ENCODE assay signal across 9 cellular contexts in genomic region chr13:35164324-35164932, GRCh38.
DNase-seq lines count a peak whose midpoint lies in the region; ATAC-seq and TF ChIP-seq lines count a peak whose summit lies in the region.
"Had no signal": no experiment of that assay in that cellular context is flagged by ENCODE, and none has a peak within 500 bp of the region (broad histone marks: within the 10 kb centered on the region; RNA-seq: fewer than 3 reads in every experiment).

No MANE protein-coding gene starts in this region.

- no peaks in the 10 kb centered on the region for H3K27me3 ChIP-seq in BE2C
- H3K27me3 ChIP-seq in right atrium auricular region = no peaks in the 10 kb centered on the region
- H3K27me3 ChIP-seq in suprapubic skin = no peaks in the 10 kb centered on the region

- no peaks in the 10 kb centered on the region for H3K9me3 Mint-ChIP-seq in WTC11
- H3K9me3 Mint-ChIP-seq: IgD-negative memory B cell had no signal

- H3K9me3 ChIP-seq in BE2C (no peaks in the 10 kb centered on the region), right atrium auricular region (no peaks in the 10 kb centered on the region), suprapubic skin (no peaks in the 10 kb centered on the region)

- POLR2A ChIA-PET in WTC11 (lab: Charles Lee) = no interaction called here

- peaks cover 27% of the 10 kb centered on the region for H3K4me1 Mint-ChIP-seq in WTC11

- no peak overlapping the region for H3K27ac Mint-ChIP-seq in WTC11
- H3K27ac Mint-ChIP-seq: IgD-negative memory B cell had no signal

- no peaks in the 10 kb centered on the region for H3K27me3 Mint-ChIP-seq in WTC11 (ENCODE audit: low read depth)
- H3K27me3 Mint-ChIP-seq: IgD-negative memory B cell had no signal

- TF ChIP-seq CTCF in BE2C (IDR thresholded peaks at IDR 0.05; ENCODE audit: low read depth, low read length) (peak; percentile 59), WTC11 (IDR thresholded peaks at IDR 0.05) (peak; percentile 66), right atrium auricular region (IDR thresholded peaks at IDR 0.05) (peak; percentile 83 to 86), suprapubic skin (IDR thresholded peaks at IDR 0.05) (peak; percentile 45 to 54)

- DNase-seq in BE2C (no peak), NCI-H1694 treated with DMSO at 0.1 percent for 48 hours (lab: John Stamatoyannopoulos, UW) (peak; percentile 86), WTC11 (ENCODE audit: low spot score) (no peak), right atrium auricular region (ENCODE audit: low spot score) (no peak), suprapubic skin (ENCODE audit: low spot score in 2 of 2) (no peak), T-helper 9 cell (no peak)

- H3K4me3 ChIP-seq in BE2C (ENCODE audit: low read depth, low read length) (no peak overlapping the region), right atrium auricular region (no peak overlapping the region), suprapubic skin (no peak overlapping the region)

- H3K36me3 Mint-ChIP-seq in WTC11 = peaks cover 4% of the 10 kb centered on the region
- H3K36me3 Mint-ChIP-seq: IgD-negative memory B cell had no signal

- no peak for TF ChIP-seq EP300 in suprapubic skin (IDR thresholded peaks at IDR 0.05)

- no peak for TF ChIP-seq POLR2A in suprapubic skin (IDR thresholded peaks at IDR 0.05)

- peak; percentile 70 for ATAC-seq in GM18861 (IDR thresholded peaks at IDR 0.05; ENCODE audit: unreplicated experiment)
- peak; percentile 63 for ATAC-seq in HG02970 (IDR thresholded peaks at IDR 0.05; ENCODE audit: low FRiP score, unreplicated experiment)
- peak; percentile 60 for ATAC-seq in WTC11

- H3K4me3 Mint-ChIP-seq in WTC11 = no peak overlapping the region
- H3K4me3 Mint-ChIP-seq: IgD-negative memory B cell had no signal

- H3K4me1 ChIP-seq in BE2C = no peaks in the 10 kb centered on the region; the same call in 1 of the 2 replicates
- no peaks in the 10 kb centered on the region for H3K4me1 ChIP-seq in right atrium auricular region
- H3K4me1 ChIP-seq in suprapubic skin = peaks cover 9% of the 10 kb centered on the region

- CTCF ChIA-PET in WTC11 (lab: Charles Lee) = interaction anchor here (1.0 to 1.1 kb wide), 2 partner anchors 625 to 675 kb away, joined by 3 read pairs; no protein-coding TSS in a partner anchor

- H3K27ac ChIP-seq in right atrium auricular region (no peak overlapping the region), suprapubic skin (no peak overlapping the region)

- H3K36me3 ChIP-seq in BE2C (peaks cover 3% of the 10 kb centered on the region; the same call in 1 of the 2 replicates), right atrium auricular region (no peaks in the 10 kb centered on the region), suprapubic skin (no peaks in the 10 kb centered on the region)

TF ChIP-seq in WTC11, 78 proteins besides CTCF, POLR2A, EP300 and RAD21:
- TF ChIP-seq TCF7 (CRISPR knock-in tag; IDR thresholded peaks at IDR 0.05; ENCODE audit: low read depth) = no peak
- TF ChIP-seq SP1 (CRISPR knock-in tag; conservative IDR thresholded peaks at IDR 0.05) = no peak
- no peak for TF ChIP-seq JUN (CRISPR knock-in tag; IDR thresholded peaks at IDR 0.05)
- no peak for TF ChIP-seq GABPB1 (CRISPR knock-in tag; IDR thresholded peaks at IDR 0.05)
- TF ChIP-seq IRF1 (CRISPR knock-in tag; IDR thresholded peaks at IDR 0.05) = no peak
- TF ChIP-seq MYBL2 (CRISPR knock-in tag; IDR thresholded peaks at IDR 0.05) = no peak
- no peak for TF ChIP-seq ELF4 (CRISPR knock-in tag; IDR thresholded peaks at IDR 0.05; ENCODE audit: low read depth)
- no peak for TF ChIP-seq TEAD1 (CRISPR knock-in tag; IDR thresholded peaks at IDR 0.05)
- TF ChIP-seq SMAD4 (CRISPR knock-in tag; IDR thresholded peaks at IDR 0.05) = no peak
- no peak for TF ChIP-seq TEAD4 (CRISPR knock-in tag; IDR thresholded peaks at IDR 0.05)
- no peak for TF ChIP-seq NFE2L1 (CRISPR knock-in tag; IDR thresholded peaks at IDR 0.05)
- no peak for TF ChIP-seq NR3C1 (CRISPR knock-in tag; conservative IDR thresholded peaks at IDR 0.05; ENCODE audit: low read depth)
- no peak for TF ChIP-seq SMAD3 (CRISPR knock-in tag; IDR thresholded peaks at IDR 0.05; ENCODE audit: borderline replicate concordance)
- no peak for TF ChIP-seq AR (CRISPR knock-in tag; IDR thresholded peaks at IDR 0.05)
- no peak for TF ChIP-seq OVOL2 (CRISPR knock-in tag; IDR thresholded peaks at IDR 0.05; ENCODE audit: borderline replicate concordance)
- TF ChIP-seq ZBTB43 (CRISPR knock-in tag; IDR thresholded peaks at IDR 0.05) = no peak
- no peak for TF ChIP-seq CREM (CRISPR knock-in tag; IDR thresholded peaks at IDR 0.05)
- TF ChIP-seq PREB (CRISPR knock-in tag; IDR thresholded peaks at IDR 0.05; ENCODE audit: borderline replicate concordance) = no peak
